In genomic region chr7:93931655-93932054, GRCh38 we compare ENCODE assay signal across 22 cellular contexts. TPM values are rescaled to one million over a fixed set of nuclear protein-coding genes. Genes with fewer than 3 reads are reported as not detected.
A peak's percentile ranks its signal among the peaks of the same experiment; 100 is the strongest.
DNase-seq lines count a peak whose midpoint lies in the region; ATAC-seq, FAIRE-seq and TF ChIP-seq lines count a peak whose summit lies in the region.
"Had no signal": no experiment of that assay in that cellular context is flagged by ENCODE, and none has a peak within 500 bp of the region (broad histone marks: within the 10 kb centered on the region; RNA-seq: fewer than 3 reads in every experiment).

No MANE protein-coding gene starts in this region.

- no peak overlapping the region for H3K23ac ChIP-seq in IMR-90 (ENCODE audit: low read depth, low read length)

- peaks cover 6 to 12% of the 10 kb centered on the region in 2 experiments; a peak in 1 of 4 replicates for H3K79me1 ChIP-seq in IMR-90 (ENCODE audit: low read depth in 1 of 2, low read length in 2 of 2)

- H3K18ac ChIP-seq in IMR-90 (ENCODE audit: low read depth, low read length) = peak overlapping the region; percentile 59; the same call in 1 of the 2 replicates

- no peak overlapping the region for H2BK120ac ChIP-seq in IMR-90 (ENCODE audit: low read depth, low read length)

- CTCF ChIA-PET in A549 (lab: Yijun Ruan, JAX) = interaction anchor here (0.6 to 1.3 kb wide), 4 partner anchors 41 to 190 kb away, joined by 3 to 4 read pairs (median 3); partner anchors contain the start of gene TFPI2
- CTCF ChIA-PET in IMR-90 (lab: Yijun Ruan, JAX) = interaction anchor here (1.3 to 1.5 kb wide), 3 partner anchors 9 to 10 kb away, joined by 3 to 6 read pairs (median 4); no protein-coding TSS in a partner anchor
- CTCF ChIA-PET in K562 (lab: Yijun Ruan, JAX; ENCODE audit: low intra/inter-chr PET ratio) = no interaction called here

- no peak overlapping the region for H3K4me3 ChIP-seq in A549
- H3K4me3 ChIP-seq in IMR-90 (ENCODE audit: insufficient read depth, low read depth, low read length) = no peak overlapping the region
- H3K4me3 ChIP-seq in K562 = no peak overlapping the region
- H3K4me3 ChIP-seq: GM23248 had no signal

- H3K9me1 ChIP-seq in IMR-90 (ENCODE audit: insufficient read depth, low read length) (no peaks in the 10 kb centered on the region), K562 (ENCODE audit: control insufficient read depth, insufficient read depth, low read length) (no peaks in the 10 kb centered on the region)

- H3K56ac ChIP-seq in IMR-90 (ENCODE audit: extremely low read depth, insufficient read depth, low read length) = no peak overlapping the region

- TF ChIP-seq EP300 in A549 (IDR thresholded peaks at IDR 0.05) (no peak), K562 (IDR thresholded peaks at IDR 0.05; ENCODE audit: low read length) (no peak)

- H3K9me3 ChIP-seq in A549 = no peaks in the 10 kb centered on the region
- H3K9me3 ChIP-seq in IMR-90 (ENCODE audit: control insufficient read depth, insufficient read depth, low read length) = no peaks in the 10 kb centered on the region
- no peaks in the 10 kb centered on the region for H3K9me3 ChIP-seq in K562 (replicated peaks; ENCODE audit: control insufficient read depth, insufficient read depth, low read depth, low read length)

- WGBS in A549 (ENCODE audit: missing lambda C conversion rate) = 83% methylated on average over 3 of the region's 3 CpGs
- WGBS in IMR-90 (ENCODE audit: extremely low coverage in 2 of 2, insufficient read length in 1 of 2), 2 experiments = no CpG with 5 or more reads among the region's 3 CpGs
- 11% methylated on average over 3 of the region's 3 CpGs for WGBS in K562 (ENCODE audit: insufficient coverage, low coverage, missing lambda C conversion rate)

- H3K9ac ChIP-seq in IMR-90 (ENCODE audit: low read depth, low read length) = no peak overlapping the region
- no peak overlapping the region for H3K9ac ChIP-seq in K562 (ENCODE audit: insufficient read depth in 1 of 2, low read depth in 2 of 2, low read length in 2 of 2)
- H3K9ac ChIP-seq: GM23248 had no signal

- H3K4me1 ChIP-seq in A549 = no peaks in the 10 kb centered on the region
- H3K4me1 ChIP-seq in IMR-90 (ENCODE audit: control insufficient read depth, insufficient read depth, low read length) = peaks cover 4% of the 10 kb centered on the region
- H3K4me1 ChIP-seq in K562 (replicated peaks in 1 of 2; ENCODE audit: control insufficient read depth in 2 of 2, insufficient read depth in 2 of 2, low read length in 2 of 2) = no peaks in the 10 kb centered on the region

- H3K79me2 ChIP-seq in K562 (ENCODE audit: control insufficient read depth, insufficient read depth, low read length) = no peaks in the 10 kb centered on the region

- no peak overlapping the region for H4K91ac ChIP-seq in IMR-90 (ENCODE audit: insufficient read depth, low read depth, low read length)

- BruUV-seq in IMR-90 (replicated peaks; lab: Mats Ljungman, UMichigan) (no TSS peak), K562 (replicated peaks; lab: Mats Ljungman, UMichigan) (no TSS peak)

- TF ChIP-seq CTCF in A549 (IDR thresholded peaks at IDR 0.05) (no peak), IMR-90 (conservative IDR thresholded peaks at IDR 0.05; ENCODE audit: low read depth, low read length) (no peak), K562 (IDR thresholded peaks at IDR 0.05 in 2 of 3, conservative IDR thresholded peaks at IDR 0.05 in 1 of 3; ENCODE audit: insufficient read depth in 2 of 3, low read depth in 1 of 3, low read length in 3 of 3) (no peak)

- no peak overlapping the region for H4K5ac ChIP-seq in IMR-90 (ENCODE audit: low read depth, low read length)

- no peaks in the 10 kb centered on the region for H3K27me3 ChIP-seq in IMR-90 (ENCODE audit: control insufficient read depth, insufficient read depth, low read length)
- H3K27me3 ChIP-seq in K562 (ENCODE audit: control insufficient read depth in 2 of 2, insufficient read depth in 2 of 2, low read length in 2 of 2) = peaks cover 2 to 4% of the 10 kb centered on the region in 2 experiments; a peak in 2 of 5 replicates

- intact Hi-C loops in IMR-90 (cut with micrococcal nuclease) (no loop called here), K562 (cut with micrococcal nuclease) (no loop called here)

- H2BK20ac ChIP-seq in IMR-90 (ENCODE audit: low read depth, low read length) = no peak overlapping the region

- no peak overlapping the region for H3K4me2 ChIP-seq in A549
- no peak overlapping the region for H3K4me2 ChIP-seq in IMR-90 (ENCODE audit: low read depth, low read length)
- H3K4me2 ChIP-seq in K562 (ENCODE audit: insufficient read depth, low read length) = no peak overlapping the region

- no peak overlapping the region for H2AFZ ChIP-seq in IMR-90 (replicated peaks; ENCODE audit: low read length, poor library complexity)
- no peak overlapping the region for H2AFZ ChIP-seq in K562 (ENCODE audit: low read depth, low read length)
- H2AFZ ChIP-seq: GM23248 had no signal

- DNase-seq in A549 (ENCODE audit: low read depth in 1 of 2, low spot score in 1 of 2) (no peak), IMR-90 (no peak), K562 (ENCODE audit: extremely low read depth in 1 of 4, low spot score in 3 of 4) (no peak)
- DNase-seq: 8988T; C1 segment of cervical spinal cord; Calu3; CD4-positive, alpha-beta memory T cell; COR-L47; DMS53; DMS79 treated with DMSO at 0.1 percent for 48 hours; GF-D8; GM23248; H9 had no signal

- H2BK5ac ChIP-seq in IMR-90 (ENCODE audit: low read depth, low read length, poor library complexity, severe bottlenecking) = no peak overlapping the region

- in situ Hi-C loops in IMR-90 (cut with MboI; ENCODE audit: low sequenced_read_pairs) = no loop called here
- in situ Hi-C loops in K562 (cut with MboI) = no loop called here

- no peak overlapping the region for H3K14ac ChIP-seq in IMR-90 (replicated peaks; ENCODE audit: low read depth, low read length)

- ATAC-seq in A549 (no peak), IMR-90 (ENCODE audit: low read depth) (no peak), K562 (no peak), HG02884 (IDR thresholded peaks at IDR 0.05; ENCODE audit: unreplicated experiment) (no peak), HG02642 (IDR thresholded peaks at IDR 0.05; ENCODE audit: poor library complexity, unreplicated experiment) (no peak)
- ATAC-seq: HCT116 had no signal

- H4K8ac ChIP-seq in IMR-90 (ENCODE audit: low read depth in 2 of 2, low read length in 2 of 2) = no peak overlapping the region

- TF ChIP-seq RAD21 in A549 (conservative IDR thresholded peaks at IDR 0.05 in 1 of 2, IDR thresholded peaks at IDR 0.05 in 1 of 2) (no peak), IMR-90 (IDR thresholded peaks at IDR 0.05; ENCODE audit: low read length) (no peak), K562 (CRISPR knock-in tag; conservative IDR thresholded peaks at IDR 0.05 in 1 of 2, IDR thresholded peaks at IDR 0.05 in 1 of 2) (no peak)

- peaks cover 8% of the 10 kb centered on the region for H3K36me3 ChIP-seq in IMR-90 (ENCODE audit: control insufficient read depth, insufficient read depth, low read length)
- H3K36me3 ChIP-seq in K562 (ENCODE audit: control insufficient read depth, insufficient read depth, low read length) = no peaks in the 10 kb centered on the region

- H2BK15ac ChIP-seq in IMR-90 (ENCODE audit: low read depth, low read length) = no peak overlapping the region

- H3K27ac ChIP-seq in A549 (no peak overlapping the region), IMR-90 (ENCODE audit: insufficient read depth, low read length) (no peak overlapping the region), K562 (ENCODE audit: extremely low read depth, low read depth, low read length) (no peak overlapping the region)
- H3K27ac ChIP-seq: GM23248 had no signal

- FAIRE-seq in A549 (lab: Jason Lieb, UNC) (peak; percentile 23), K562 (lab: Jason Lieb, UNC) (no peak)
- FAIRE-seq: GM12892, H1 had no signal

- dilution Hi-C loops in IMR-90 (cut with HindIII; ENCODE audit: low sequenced_read_pairs, unreplicated experiment) = no loop called here

- H3K4ac ChIP-seq in IMR-90 (ENCODE audit: low read depth, low read length) = no peak overlapping the region

- no peak for TF ChIP-seq POLR2A in A549 (IDR thresholded peaks at IDR 0.05; ENCODE audit: low read length)
- TF ChIP-seq POLR2A in IMR-90 (IDR thresholded peaks at IDR 0.05; ENCODE audit: low read depth, low read length) = no peak
- no peak for TF ChIP-seq POLR2A in K562 (conservative IDR thresholded peaks at IDR 0.05)

- H4K20me1 ChIP-seq in IMR-90 (ENCODE audit: insufficient read depth, low read length) (no peaks in the 10 kb centered on the region), K562 (replicated peaks; ENCODE audit: control insufficient read depth, insufficient read depth, low read length) (no peaks in the 10 kb centered on the region)

- H2AK5ac ChIP-seq in IMR-90 (ENCODE audit: low read depth, low read length) = no peak overlapping the region

- POLR2A ChIA-PET in A549 (lab: Yijun Ruan, JAX) (interaction anchor here (0.6 to 1.4 kb wide), 2 partner anchors 10 to 46 kb away, joined by 3 to 5 read pairs; partner anchors contain the start of gene GNG11), IMR-90 (lab: Charles Lee; ENCODE audit: unreplicated experiment) (no interaction called here), K562 (lab: Yijun Ruan, JAX) (no interaction called here)

- H2AK9ac ChIP-seq in IMR-90 (replicated peaks; ENCODE audit: low read depth, low read length, poor library complexity) = no peak overlapping the region

RNA-seq across cellular contexts. Expression of gene GNG11, which starts 10.1 kb away (rescaled TPM):
- polyA plus RNA-seq in A549 (2011; rRNA removed) (23.4 and 31.1 TPM in 2 replicates), A549 (2017; fragmentation: RNase III; extraction: RNeasy Plus Mini Kit Qiagen cat#74134 plus additional on column Dnase treatment) (26.3 to 34.8 TPM (median 33.4 TPM) in 3 replicates), IMR-90 (2012; rRNA removed) (10.1 and 10.5 TPM in 2 replicates), K562 (2011; rRNA removed) (0.06 TPM in 1 of 2 replicates, not detected in the other), K562 (2014; fragmentation: Illumina TruSeq; extraction: Trizol) (not detected in 2 replicates), K562 (2014; fragmentation: Nextera tagmentation; extraction: Ambion mirVana) (not detected), K562 (2014; rRNA removed) (not detected in 2 replicates)
- polyA plus RNA-seq in A549 (2012; cell fraction: cytosol; rRNA removed) = 11.2 and 11.5 TPM in 2 replicates
- polyA plus RNA-seq in A549 (2012; cell fraction: nucleus; rRNA removed) = 4.6 and 5.5 TPM in 2 replicates
- polyA minus RNA-seq in A549 (2011; rRNA and poly(A)+ RNA removed) = 5.6 and 6.9 TPM in 2 replicates
- total RNA-seq in IMR-90 (2012; rRNA removed) (6.1 and 11.1 TPM in 2 replicates), K562 (2014; rRNA removed) (not detected in 2 replicates), K562 (2014; rRNA removed; fragmentation: Illumina TruSeq; extraction: Trizol) (not detected in 2 replicates), K562 (2015; rRNA removed; fragmentation: Illumina TruSeq; extraction: Trizol) (not detected in 2 replicates), K562 (2021) (not detected in 2 replicates)
- polyA plus RNA-seq in IMR-90 (2012; cell fraction: cytosol; rRNA removed) = 5.0 and 5.5 TPM in 2 replicates
- polyA plus RNA-seq in IMR-90 (2012; cell fraction: nucleus; rRNA removed; ENCODE audit: low replicate concordance) = 2.0 and 3.3 TPM in 2 replicates
- not detected in 2 replicates for total RNA-seq in K562 (2011; cell fraction: chromatin; rRNA removed; ENCODE audit: low replicate concordance)
- total RNA-seq in K562 (2011; cell fraction: nucleolus; rRNA removed) = not detected in 2 replicates
- not detected in 2 replicates for total RNA-seq in K562 (2011; cell fraction: nucleoplasm; rRNA removed)
- polyA plus RNA-seq in K562 (2011; cell fraction: cytosol; rRNA removed) = 0.03 TPM in 2 replicates
- not detected in 2 replicates for polyA plus RNA-seq in K562 (2011; cell fraction: nucleus; rRNA removed)
- not detected in 2 replicates for polyA plus RNA-seq in K562 (2012)
- polyA minus RNA-seq in K562 (2011; rRNA and poly(A)+ RNA removed) = not detected in 2 replicates
- not detected in 2 replicates for polyA minus RNA-seq in K562 (2011; cell fraction: cytosol; rRNA and poly(A)+ RNA removed)
- polyA minus RNA-seq in K562 (2011; cell fraction: nucleus; rRNA and poly(A)+ RNA removed) = not detected in 2 replicates
- total RNA-seq: CD4-positive, alpha-beta memory T cell; G401 had no signal
- polyA plus RNA-seq: CD4-positive, alpha-beta memory T cell had no signal

RNA-seq across cellular contexts. Expression of gene GNGT1, which starts 25.3 kb away (rescaled TPM):
- polyA plus RNA-seq in A549 (2011; rRNA removed) = not detected in 2 replicates
- not detected in 2 replicates for polyA plus RNA-seq in A549 (2012; cell fraction: cytosol; rRNA removed)
- polyA plus RNA-seq in A549 (2012; cell fraction: nucleus; rRNA removed) = not detected in 2 replicates
- polyA plus RNA-seq in A549 (2017; fragmentation: RNase III; extraction: RNeasy Plus Mini Kit Qiagen cat#74134 plus additional on column Dnase treatment) = not detected in 3 replicates
- polyA minus RNA-seq in A549 (2011; rRNA and poly(A)+ RNA removed) = not detected in 2 replicates
- not detected in 2 replicates for total RNA-seq in IMR-90 (2012; rRNA removed)
- polyA plus RNA-seq in IMR-90 (2012; rRNA removed) = not detected in 2 replicates
- not detected in 2 replicates for polyA plus RNA-seq in IMR-90 (2012; cell fraction: cytosol; rRNA removed)
- polyA plus RNA-seq in IMR-90 (2012; cell fraction: nucleus; rRNA removed; ENCODE audit: low replicate concordance) = not detected in 2 replicates
- not detected in 2 replicates for total RNA-seq in K562 (2011; cell fraction: chromatin; rRNA removed; ENCODE audit: low replicate concordance)
- total RNA-seq in K562 (2011; cell fraction: nucleolus; rRNA removed) = 0.17 and 0.39 TPM in 2 replicates
- 0.29 TPM in 1 of 2 replicates, not detected in the other for total RNA-seq in K562 (2011; cell fraction: nucleoplasm; rRNA removed)
- total RNA-seq in K562 (2014; rRNA removed) = 0.29 TPM in 1 of 2 replicates, not detected in the other
- total RNA-seq in K562 (2014; rRNA removed; fragmentation: Illumina TruSeq; extraction: Trizol) = 0.07 and 0.29 TPM in 2 replicates
- 0.33 and 0.49 TPM in 2 replicates for total RNA-seq in K562 (2015; rRNA removed; fragmentation: Illumina TruSeq; extraction: Trizol)
- total RNA-seq in K562 (2021) = 0.78 and 0.83 TPM in 2 replicates
- 0.04 and 0.24 TPM in 2 replicates for polyA plus RNA-seq in K562 (2011; rRNA removed)
- not detected in 2 replicates for polyA plus RNA-seq in K562 (2011; cell fraction: cytosol; rRNA removed)
- 0.20 and 0.26 TPM in 2 replicates for polyA plus RNA-seq in K562 (2011; cell fraction: nucleus; rRNA removed)
- polyA plus RNA-seq in K562 (2012) = 0.19 and 0.26 TPM in 2 replicates
- polyA plus RNA-seq in K562 (2014; fragmentation: Illumina TruSeq; extraction: Trizol) = not detected in 2 replicates
- under 1 TPM; 0.51 to 0.83 TPM for polyA plus RNA-seq in K562 (2014; fragmentation: Nextera tagmentation; extraction: Ambion mirVana)
- polyA plus RNA-seq in K562 (2014; rRNA removed) = 0.65 TPM in 1 of 2 replicates, not detected in the other
- not detected in 2 replicates for polyA minus RNA-seq in K562 (2011; rRNA and poly(A)+ RNA removed)
- polyA minus RNA-seq in K562 (2011; cell fraction: cytosol; rRNA and poly(A)+ RNA removed) = 0.64 TPM in 1 of 2 replicates, not detected in the other
- polyA minus RNA-seq in K562 (2011; cell fraction: nucleus; rRNA and poly(A)+ RNA removed) = 1.9 and 2.4 TPM in 2 replicates
- total RNA-seq: A673; Calu3; CD4-positive, alpha-beta memory T cell; Daoy; G401; GM23248 had no signal
- polyA plus RNA-seq: BJ; CD4-positive, alpha-beta memory T cell; GM23248; H1 had no signal

RNA-seq across cellular contexts. Expression of gene TFPI2, which starts 41.1 kb away (rescaled TPM):
- polyA plus RNA-seq in A549 (2011; rRNA removed) (128 and 172 TPM in 2 replicates), A549 (2017; fragmentation: RNase III; extraction: RNeasy Plus Mini Kit Qiagen cat#74134 plus additional on column Dnase treatment) (156 to 182 TPM (median 163 TPM) in 3 replicates), IMR-90 (2012; rRNA removed) (99.0 and 121 TPM in 2 replicates), K562 (2011; rRNA removed) (0.25 TPM in 1 of 2 replicates, not detected in the other), K562 (2014; fragmentation: Illumina TruSeq; extraction: Trizol) (0.10 TPM in 1 of 2 replicates, not detected in the other), K562 (2014; fragmentation: Nextera tagmentation; extraction: Ambion mirVana) (not detected), K562 (2014; rRNA removed) (0.17 and 0.53 TPM in 2 replicates)
- 199 and 224 TPM in 2 replicates for polyA plus RNA-seq in A549 (2012; cell fraction: cytosol; rRNA removed)
- polyA plus RNA-seq in A549 (2012; cell fraction: nucleus; rRNA removed) = 139 and 305 TPM in 2 replicates
- 56.3 and 65.3 TPM in 2 replicates for polyA minus RNA-seq in A549 (2011; rRNA and poly(A)+ RNA removed)
- total RNA-seq in IMR-90 (2012; rRNA removed) (48.9 and 53.6 TPM in 2 replicates), K562 (2014; rRNA removed) (not detected in 2 replicates), K562 (2014; rRNA removed; fragmentation: Illumina TruSeq; extraction: Trizol) (not detected in 2 replicates), K562 (2015; rRNA removed; fragmentation: Illumina TruSeq; extraction: Trizol) (0.07 and 0.08 TPM in 2 replicates), K562 (2021) (0.11 TPM in 1 of 2 replicates, not detected in the other)
- 55.1 and 97.0 TPM in 2 replicates for polyA plus RNA-seq in IMR-90 (2012; cell fraction: cytosol; rRNA removed)
- polyA plus RNA-seq in IMR-90 (2012; cell fraction: nucleus; rRNA removed; ENCODE audit: low replicate concordance) = 41.5 and 59.6 TPM in 2 replicates
- total RNA-seq in K562 (2011; cell fraction: chromatin; rRNA removed; ENCODE audit: low replicate concordance) = 0.79 TPM in 1 of 2 replicates, not detected in the other
- total RNA-seq in K562 (2011; cell fraction: nucleolus; rRNA removed) = not detected in 2 replicates
- total RNA-seq in K562 (2011; cell fraction: nucleoplasm; rRNA removed) = not detected in 2 replicates
- 1.00 TPM in 1 of 2 replicates, not detected in the other for polyA plus RNA-seq in K562 (2011; cell fraction: cytosol; rRNA removed)
- polyA plus RNA-seq in K562 (2011; cell fraction: nucleus; rRNA removed) = 0.28 TPM in 1 of 2 replicates, not detected in the other
- 0.25 and 0.29 TPM in 2 replicates for polyA plus RNA-seq in K562 (2012)
- polyA minus RNA-seq in K562 (2011; rRNA and poly(A)+ RNA removed) = 0.18 TPM in 1 of 2 replicates, not detected in the other
- polyA minus RNA-seq in K562 (2011; cell fraction: cytosol; rRNA and poly(A)+ RNA removed) = not detected in 2 replicates
- not detected in 2 replicates for polyA minus RNA-seq in K562 (2011; cell fraction: nucleus; rRNA and poly(A)+ RNA removed)
- total RNA-seq: CD4-positive, alpha-beta memory T cell; G401 had no signal
- polyA plus RNA-seq: CD4-positive, alpha-beta memory T cell had no signal

Comparison
In these comparisons a context has a peak if more than half of its experiments do, and no peak if none do; other contexts are left out.
1. RNA of gene TFPI2, which starts 41.1 kb away (polyA plus RNA-seq): 128 to 305 TPM in A549 and 41.5 to 121 TPM in IMR-90; 0.10 to 1.00 TPM in K562; every median in the first group is over 10 times any median in the second.